In genomic region chr1:116686723-116687368, GRCh38 we compare ENCODE assay signal across 2 cellular contexts.
TF ChIP-seq lines count a peak whose summit lies in the region.

No MANE protein-coding gene starts in this region.

TF ChIP-seq in GM23338, 12 proteins besides CTCF, POLR2A, EP300 and RAD21:
- TF ChIP-seq CREB1 (CRISPR knock-in tag; IDR thresholded peaks at IDR 0.05; ENCODE audit: low read depth), result no peak
- no peak for TF ChIP-seq ETS1 (IDR thresholded peaks at IDR 0.05)
- no peak for TF ChIP-seq STAT1 (IDR thresholded peaks at IDR 0.05; ENCODE audit: unreplicated experiment)
- TF ChIP-seq ZNF462 (CRISPR knock-in tag; IDR thresholded peaks at IDR 0.05), result no peak
- no peak for TF ChIP-seq POLR2AphosphoS5 (IDR thresholded peaks at IDR 0.05; ENCODE audit: low read depth)
- TF ChIP-seq ZNF114 (CRISPR knock-in tag; IDR thresholded peaks at IDR 0.05), result no peak
- TF ChIP-seq ZNF331 (CRISPR knock-in tag; IDR thresholded peaks at IDR 0.05; ENCODE audit: low read depth), result no peak
- no peak for TF ChIP-seq REST (IDR thresholded peaks at IDR 0.05; ENCODE audit: unreplicated experiment)
- TF ChIP-seq EZH2 (IDR thresholded peaks at IDR 0.05; ENCODE audit: low read depth, unreplicated experiment), result no peak
- TF ChIP-seq NANOG (IDR thresholded peaks at IDR 0.05; ENCODE audit: borderline replicate concordance), result no peak
- no peak for TF ChIP-seq EZH2phosphoT487 (IDR thresholded peaks at IDR 0.05; ENCODE audit: unreplicated experiment)
- no peak for TF ChIP-seq JUNB (IDR thresholded peaks at IDR 0.05; ENCODE audit: unreplicated experiment)

TF ChIP-seq in H1, 55 proteins besides CTCF, POLR2A, EP300 and RAD21:
- TF ChIP-seq KDM5A (IDR thresholded peaks at IDR 0.05; ENCODE audit: low read length) (no peak), CBX8 (IDR thresholded peaks at IDR 0.05; ENCODE audit: borderline replicate concordance, low read depth, low read length) (no peak), TCF12 (IDR thresholded peaks at IDR 0.05; ENCODE audit: low read depth, low read length) (no peak), NRF1 (IDR thresholded peaks at IDR 0.05; ENCODE audit: low read depth, low read length) (no peak), TEAD4 (IDR thresholded peaks at IDR 0.05; ENCODE audit: low read depth, low read length) (no peak), SIX5 (IDR thresholded peaks at IDR 0.05; ENCODE audit: low read depth, low read length) (no peak), FOSL1 (IDR thresholded peaks at IDR 0.05; ENCODE audit: insufficient read depth, low read depth, low read length) (no peak), CTBP2 (IDR thresholded peaks at IDR 0.05; ENCODE audit: borderline replicate concordance, insufficient read depth, insufficient read length, low read length) (no peak), KDM1A (IDR thresholded peaks at IDR 0.05; ENCODE audit: borderline replicate concordance, low read length) (no peak), GABPA (IDR thresholded peaks at IDR 0.05; ENCODE audit: borderline replicate concordance, insufficient read depth, low read length) (no peak), CREB1 (IDR thresholded peaks at IDR 0.05) (no peak), HDAC2 (IDR thresholded peaks at IDR 0.05; ENCODE audit: borderline replicate concordance in 1 of 2, low read depth in 2 of 2, low read length in 2 of 2) (no peak), BACH1 (IDR thresholded peaks at IDR 0.05; ENCODE audit: low read length) (no peak), SIN3A (conservative IDR thresholded peaks at IDR 0.05 in 1 of 2, IDR thresholded peaks at IDR 0.05 in 1 of 2; ENCODE audit: low read depth in 1 of 2, low read length in 2 of 2) (no peak), TAF1 (IDR thresholded peaks at IDR 0.05; ENCODE audit: low read depth, low read length) (no peak), JUND (IDR thresholded peaks at IDR 0.05; ENCODE audit: low read length) (no peak), CHD2 (IDR thresholded peaks at IDR 0.05; ENCODE audit: low read length) (no peak), POLR2AphosphoS5 (IDR thresholded peaks at IDR 0.05; ENCODE audit: low read depth, low read length) (no peak), ZNF274 (IDR thresholded peaks at IDR 0.05; ENCODE audit: borderline replicate concordance, extremely low read depth, low read length) (no peak)
